Comparison of ENCODE assay signal across 22 cellular contexts in genomic region chr2:120429586-120430500, GRCh38.
DNase-seq lines count a peak whose midpoint lies in the region; ATAC-seq and TF ChIP-seq lines count a peak whose summit lies in the region.
"Had no signal": no experiment of that assay in that cellular context is flagged by ENCODE, and none has a peak within 500 bp of the region (broad histone marks: within the 10 kb centered on the region; RNA-seq: fewer than 3 reads in every experiment).

No MANE protein-coding gene starts in this region.

- intact Hi-C loops in spleen (cut with DNase I; ENCODE audit: low total_unique reads): no loop called here

- no peaks in the 10 kb centered on the region for H3K9me3 Mint-ChIP-seq in GM23338

- ATAC-seq in GM23338 (peak; percentile 63), HG02840 (IDR thresholded peaks at IDR 0.05; ENCODE audit: low FRiP score, unreplicated experiment) (no peak)
- ATAC-seq: esophagus mucosa, gastroesophageal sphincter, left ventricle myocardium superior had no signal

- TF ChIP-seq CTCF in GM23338 (conservative IDR thresholded peaks at IDR 0.05; ENCODE audit: low read depth in 2 of 2) (peak in 1 of 2 experiments; percentile 15; a peak in 1 of 4 replicates), spleen (IDR thresholded peaks at IDR 0.05 in 8 of 11, conservative IDR thresholded peaks at IDR 0.05 in 3 of 11) (no peak), smooth muscle cell (IDR thresholded peaks at IDR 0.05; ENCODE audit: borderline replicate concordance, insufficient read depth, poor library complexity, severe bottlenecking) (no peak)

- H3K27ac ChIP-seq in GM23338 (ENCODE audit: low read depth): no peak overlapping the region
- no peak overlapping the region for H3K27ac ChIP-seq in spleen
- no peak overlapping the region for H3K27ac ChIP-seq in smooth muscle cell (ENCODE audit: low read depth)
- H3K27ac ChIP-seq: gastroesophageal sphincter, HL-60, suprapubic skin had no signal

- H4K20me1 ChIP-seq in GM23338 (replicated peaks; ENCODE audit: insufficient read depth) (no peaks in the 10 kb centered on the region), smooth muscle cell (ENCODE audit: low read depth) (no peaks in the 10 kb centered on the region)

- H3K4me1 Mint-ChIP-seq in GM23338: peaks cover 37% of the 10 kb centered on the region

- H3K27ac Mint-ChIP-seq in GM23338: 0 out of 2 replicates have a peak overlapping the region, but pooled peaks have one; percentile 37

- no peaks in the 10 kb centered on the region for H3K9me3 ChIP-seq in spleen
- H3K9me3 ChIP-seq in smooth muscle cell (replicated peaks; ENCODE audit: low read depth): no peaks in the 10 kb centered on the region
- H3K9me3 ChIP-seq: BE2C, gastroesophageal sphincter, HAP-1, suprapubic skin had no signal

- H3K4me1 ChIP-seq in GM23338 (ENCODE audit: insufficient read depth) (peaks cover 32% of the 10 kb centered on the region), spleen (no peaks in the 10 kb centered on the region), smooth muscle cell (ENCODE audit: low read depth) (no peaks in the 10 kb centered on the region)
- H3K4me1 ChIP-seq: BE2C, gastroesophageal sphincter, HAP-1, suprapubic skin had no signal

- H3K9me2 ChIP-seq in GM23338 (ENCODE audit: insufficient read depth): no peaks in the 10 kb centered on the region

- H3K27me3 ChIP-seq in GM23338 (ENCODE audit: insufficient read depth) (no peaks in the 10 kb centered on the region), spleen (replicated peaks in 1 of 7) (peaks cover 0 to 44% (median 0%) of the 10 kb centered on the region in 7 donors), smooth muscle cell (ENCODE audit: low read depth) (peaks cover 18% of the 10 kb centered on the region)
- H3K27me3 ChIP-seq: BE2C, suprapubic skin had no signal

- no peak for TF ChIP-seq POLR2A in spleen (IDR thresholded peaks at IDR 0.05)

- H3K4me2 ChIP-seq in GM23338 (peak overlapping the region; percentile 71; the same call in 1 of the 2 replicates), smooth muscle cell (no peak overlapping the region)

- 69 to 83% (median 76%) methylated on average over 8 of the region's 8 CpGs for WGBS in spleen, 5 donors
- 49% methylated on average over 8 of the region's 8 CpGs for WGBS in smooth muscle cell (ENCODE audit: low lambda C conversion rate)

- H3K36me3 Mint-ChIP-seq in GM23338 (ENCODE audit: low read depth): no peaks in the 10 kb centered on the region

- H3K4me3 Mint-ChIP-seq in GM23338: peak overlapping the region; percentile 35

- no peaks in the 10 kb centered on the region for H3K79me2 ChIP-seq in GM23338 (replicated peaks; ENCODE audit: insufficient read depth)
- no peaks in the 10 kb centered on the region for H3K79me2 ChIP-seq in smooth muscle cell (ENCODE audit: low read depth)

- H3K36me3 ChIP-seq in GM23338 (ENCODE audit: insufficient read depth): no peaks in the 10 kb centered on the region
- H3K36me3 ChIP-seq in spleen: no peaks in the 10 kb centered on the region
- no peaks in the 10 kb centered on the region for H3K36me3 ChIP-seq in smooth muscle cell (ENCODE audit: low read depth)
- H3K36me3 ChIP-seq: BE2C, gastroesophageal sphincter, HAP-1, suprapubic skin had no signal

- peaks cover 23% of the 10 kb centered on the region for H3K27me3 Mint-ChIP-seq in GM23338 (ENCODE audit: insufficient read depth, low read depth, poor library complexity)

- H3F3A ChIP-seq in GM23338 (replicated peaks; ENCODE audit: low read depth) (no peaks in the 10 kb centered on the region), smooth muscle cell (ENCODE audit: low read depth) (no peaks in the 10 kb centered on the region)

- peak overlapping the region; percentile 89; the same call in 1 of the 2 replicates for H2AFZ ChIP-seq in GM23338
- no peak overlapping the region for H2AFZ ChIP-seq in smooth muscle cell (ENCODE audit: low read depth)

- H3K4me3 ChIP-seq in GM23338: peak overlapping the region; percentile 30; the same call in 1 of the 2 replicates
- no peak overlapping the region for H3K4me3 ChIP-seq in spleen
- H3K4me3 ChIP-seq in smooth muscle cell: no peak overlapping the region
- H3K4me3 ChIP-seq: gastroesophageal sphincter, HAP-1, suprapubic skin had no signal

- no peak overlapping the region for H3K9ac ChIP-seq in smooth muscle cell (ENCODE audit: low read depth)

- DNase-seq in GM23338 (ENCODE audit: low spot score): peak; percentile 52
- DNase-seq in NCI-H2171 treated with DMSO at 0.1 percent for 48 hours (lab: John Stamatoyannopoulos, UW): peak; percentile 83
- peak; percentile 52 for DNase-seq in ecto neural progenitor cell (ENCODE audit: low spot score)
- peak; percentile 70 for DNase-seq in spleen
- no peak for DNase-seq in smooth muscle cell (lab: John Stamatoyannopoulos, UW; ENCODE audit: unreplicated experiment)
- DNase-seq in stimulated activated CD4-positive, alpha-beta T cell treated with anti-CD3 and anti-CD28 coated beads, Interleukin-12 subunit alpha, Interleukin-12 subunit beta, amount 100 ng/mL, for 4 hours: no peak
- DNase-seq: activated CD4-positive, alpha-beta T cell treated with anti-CD3 and anti-CD28 coated beads, Interleukin-2, amount 50 U/mL, for 4 hours; activated naive CD4-positive, alpha-beta T cell treated with Interleukin-2 at 50 U/mL for 16 hours; activated T-cell treated with anti-CD3 and anti-CD28 coated beads, Interleukin-2, amount 50 U/mL, for 1 hour; BE2C; central memory CD4-positive, alpha-beta T cell; GDM1; left ventricle myocardium superior; NCI-H510A; nucleus accumbens; SHP77 treated with DMSO at 0.1 percent for 48 hours had no signal

TF ChIP-seq in GM23338, 12 proteins besides CTCF, POLR2A, EP300 and RAD21 (continues in another document):
- no peak for TF ChIP-seq ZNF462 (CRISPR knock-in tag; IDR thresholded peaks at IDR 0.05)
- TF ChIP-seq ETS1 (IDR thresholded peaks at IDR 0.05): no peak

Comparison
In these comparisons a context has a peak if more than half of its experiments do, and no peak if none do; other contexts are left out.
1. DNase-seq: peak in GM23338 (single experiment), NCI-H2171 treated with DMSO at 0.1 percent for 48 hours (single experiment), ecto neural progenitor cell (single experiment) and spleen (single experiment); none in smooth muscle cell (single experiment) and stimulated activated CD4-positive, alpha-beta T cell treated with anti-CD3 and anti-CD28 coated beads, Interleukin-12 subunit alpha, Interleukin-12 subunit beta, amount 100 ng/mL, for 4 hours (single experiment).